Comparison of ENCODE assay signal across 1 cellular context in the genomic region with DNA sequence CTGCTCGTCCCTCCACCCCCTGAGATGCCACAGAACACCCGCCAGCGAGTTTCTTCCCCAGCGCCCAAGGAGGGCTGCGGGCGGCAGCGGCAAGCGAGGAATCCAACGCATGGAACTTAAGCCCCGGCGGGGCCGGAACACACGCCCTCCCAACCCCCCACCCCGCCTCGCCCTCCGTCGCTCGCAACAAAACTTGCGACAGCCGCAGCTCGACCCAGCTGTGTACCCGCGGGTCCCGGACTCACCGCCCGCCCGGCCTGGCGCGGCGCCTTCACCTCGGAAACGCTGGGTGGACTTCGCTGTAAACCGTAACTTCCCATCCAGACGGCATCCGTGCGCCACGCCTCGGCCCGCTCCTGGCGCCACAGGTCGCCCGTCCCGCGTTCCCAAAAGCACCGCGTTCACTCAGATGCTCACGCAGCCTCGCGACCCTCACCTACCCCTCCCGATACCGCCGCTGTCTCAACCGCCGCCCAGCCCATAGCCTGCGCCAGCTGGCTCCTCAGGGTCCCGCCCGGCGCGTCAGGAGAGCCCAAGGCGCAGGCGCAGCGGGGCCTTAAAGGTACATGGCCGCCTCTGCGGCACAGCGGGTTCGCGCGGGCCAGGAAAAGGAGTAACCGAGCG.
TF ChIP-seq lines count a peak whose summit lies in the region.

A gene with protein sequence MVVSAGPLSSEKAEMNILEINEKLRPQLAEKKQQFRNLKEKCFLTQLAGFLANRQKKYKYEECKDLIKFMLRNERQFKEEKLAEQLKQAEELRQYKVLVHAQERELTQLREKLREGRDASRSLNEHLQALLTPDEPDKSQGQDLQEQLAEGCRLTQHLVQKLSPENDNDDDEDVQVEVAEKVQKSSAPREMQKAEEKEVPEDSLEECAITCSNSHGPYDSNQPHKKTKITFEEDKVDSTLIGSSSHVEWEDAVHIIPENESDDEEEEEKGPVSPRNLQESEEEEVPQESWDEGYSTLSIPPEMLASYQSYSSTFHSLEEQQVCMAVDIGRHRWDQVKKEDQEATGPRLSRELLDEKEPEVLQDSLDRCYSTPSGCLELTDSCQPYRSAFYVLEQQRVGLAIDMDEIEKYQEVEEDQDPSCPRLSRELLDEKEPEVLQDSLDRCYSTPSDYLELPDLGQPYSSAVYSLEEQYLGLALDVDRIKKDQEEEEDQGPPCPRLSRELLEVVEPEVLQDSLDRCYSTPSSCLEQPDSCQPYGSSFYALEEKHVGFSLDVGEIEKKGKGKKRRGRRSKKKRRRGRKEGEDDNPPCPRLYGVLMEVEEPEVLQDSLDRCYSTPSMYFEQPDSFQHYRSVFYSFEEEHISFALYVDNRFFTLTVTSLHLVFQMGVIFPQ (minus strand): TSS at position 534 of the 624 bp plus-strand sequence. CDS start 21,666 bp downstream, outside the sequence.

TF ChIP-seq in HEK293, 187 proteins besides CTCF, POLR2A, EP300 and RAD21 (continued from another document):
- TF ChIP-seq ZNF561 (tag by site-specific recombination; IDR thresholded peaks at IDR 0.05; ENCODE audit: borderline replicate concordance) = peak; percentile 60; the same call in 1 of the 2 replicates
- peak; percentile 17; the same call in 1 of the 2 replicates for TF ChIP-seq OVOL3 (tag by site-specific recombination; IDR thresholded peaks at IDR 0.05)
- TF ChIP-seq, protein P1, sequence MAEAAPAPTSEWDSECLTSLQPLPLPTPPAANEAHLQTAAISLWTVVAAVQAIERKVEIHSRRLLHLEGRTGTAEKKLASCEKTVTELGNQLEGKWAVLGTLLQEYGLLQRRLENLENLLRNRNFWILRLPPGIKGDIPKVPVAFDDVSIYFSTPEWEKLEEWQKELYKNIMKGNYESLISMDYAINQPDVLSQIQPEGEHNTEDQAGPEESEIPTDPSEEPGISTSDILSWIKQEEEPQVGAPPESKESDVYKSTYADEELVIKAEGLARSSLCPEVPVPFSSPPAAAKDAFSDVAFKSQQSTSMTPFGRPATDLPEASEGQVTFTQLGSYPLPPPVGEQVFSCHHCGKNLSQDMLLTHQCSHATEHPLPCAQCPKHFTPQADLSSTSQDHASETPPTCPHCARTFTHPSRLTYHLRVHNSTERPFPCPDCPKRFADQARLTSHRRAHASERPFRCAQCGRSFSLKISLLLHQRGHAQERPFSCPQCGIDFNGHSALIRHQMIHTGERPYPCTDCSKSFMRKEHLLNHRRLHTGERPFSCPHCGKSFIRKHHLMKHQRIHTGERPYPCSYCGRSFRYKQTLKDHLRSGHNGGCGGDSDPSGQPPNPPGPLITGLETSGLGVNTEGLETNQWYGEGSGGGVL (tag by site-specific recombination; IDR thresholded peaks at IDR 0.05) = peak; percentile 46
- TF ChIP-seq KLF1 (tag by site-specific recombination; IDR thresholded peaks at IDR 0.05) = peak; percentile 62
- TF ChIP-seq, protein P2, sequence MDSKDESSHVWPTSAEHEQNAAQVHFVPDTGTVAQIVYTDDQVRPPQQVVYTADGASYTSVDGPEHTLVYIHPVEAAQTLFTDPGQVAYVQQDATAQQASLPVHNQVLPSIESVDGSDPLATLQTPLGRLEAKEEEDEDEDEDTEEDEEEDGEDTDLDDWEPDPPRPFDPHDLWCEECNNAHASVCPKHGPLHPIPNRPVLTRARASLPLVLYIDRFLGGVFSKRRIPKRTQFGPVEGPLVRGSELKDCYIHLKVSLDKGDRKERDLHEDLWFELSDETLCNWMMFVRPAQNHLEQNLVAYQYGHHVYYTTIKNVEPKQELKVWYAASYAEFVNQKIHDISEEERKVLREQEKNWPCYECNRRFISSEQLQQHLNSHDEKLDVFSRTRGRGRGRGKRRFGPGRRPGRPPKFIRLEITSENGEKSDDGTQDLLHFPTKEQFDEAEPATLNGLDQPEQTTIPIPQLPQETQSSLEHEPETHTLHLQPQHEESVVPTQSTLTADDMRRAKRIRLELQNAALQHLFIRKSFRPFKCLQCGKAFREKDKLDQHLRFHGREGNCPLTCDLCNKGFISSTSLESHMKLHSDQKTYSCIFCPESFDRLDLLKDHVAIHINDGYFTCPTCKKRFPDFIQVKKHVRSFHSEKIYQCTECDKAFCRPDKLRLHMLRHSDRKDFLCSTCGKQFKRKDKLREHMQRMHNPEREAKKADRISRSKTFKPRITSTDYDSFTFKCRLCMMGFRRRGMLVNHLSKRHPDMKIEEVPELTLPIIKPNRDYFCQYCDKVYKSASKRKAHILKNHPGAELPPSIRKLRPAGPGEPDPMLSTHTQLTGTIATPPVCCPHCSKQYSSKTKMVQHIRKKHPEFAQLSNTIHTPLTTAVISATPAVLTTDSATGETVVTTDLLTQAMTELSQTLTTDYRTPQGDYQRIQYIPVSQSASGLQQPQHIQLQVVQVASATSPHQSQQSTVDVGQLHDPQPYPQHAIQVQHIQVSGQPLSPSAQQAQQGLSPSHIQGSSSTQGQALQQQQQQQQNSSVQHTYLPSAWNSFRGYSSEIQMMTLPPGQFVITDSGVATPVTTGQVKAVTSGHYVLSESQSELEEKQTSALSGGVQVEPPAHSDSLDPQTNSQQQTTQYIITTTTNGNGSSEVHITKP (tag by site-specific recombination; IDR thresholded peaks at IDR 0.05) = peak; percentile 36; the same call in 1 of the 2 replicates
- peak; percentile 49; the same call in 1 of the 2 replicates for TF ChIP-seq ZNF341 (tag by site-specific recombination; IDR thresholded peaks at IDR 0.05; ENCODE audit: low read depth)
- TF ChIP-seq SP3 (tag by site-specific recombination; IDR thresholded peaks at IDR 0.05) = 0 out of 2 replicates have a peak, but pooled peaks have one; percentile 26
- 0 out of 2 replicates have a peak, but pooled peaks have one; percentile 33 for TF ChIP-seq ZIC2 (tag by site-specific recombination; IDR thresholded peaks at IDR 0.05)
- TF ChIP-seq ZNF660 (tag by site-specific recombination; IDR thresholded peaks at IDR 0.05) = 0 out of 2 replicates have a peak, but pooled peaks have one; percentile 50
- peak; percentile 43; the same call in 1 of the 2 replicates for TF ChIP-seq ZNF792 (tag by site-specific recombination; IDR thresholded peaks at IDR 0.05)
- TF ChIP-seq, protein P3, sequence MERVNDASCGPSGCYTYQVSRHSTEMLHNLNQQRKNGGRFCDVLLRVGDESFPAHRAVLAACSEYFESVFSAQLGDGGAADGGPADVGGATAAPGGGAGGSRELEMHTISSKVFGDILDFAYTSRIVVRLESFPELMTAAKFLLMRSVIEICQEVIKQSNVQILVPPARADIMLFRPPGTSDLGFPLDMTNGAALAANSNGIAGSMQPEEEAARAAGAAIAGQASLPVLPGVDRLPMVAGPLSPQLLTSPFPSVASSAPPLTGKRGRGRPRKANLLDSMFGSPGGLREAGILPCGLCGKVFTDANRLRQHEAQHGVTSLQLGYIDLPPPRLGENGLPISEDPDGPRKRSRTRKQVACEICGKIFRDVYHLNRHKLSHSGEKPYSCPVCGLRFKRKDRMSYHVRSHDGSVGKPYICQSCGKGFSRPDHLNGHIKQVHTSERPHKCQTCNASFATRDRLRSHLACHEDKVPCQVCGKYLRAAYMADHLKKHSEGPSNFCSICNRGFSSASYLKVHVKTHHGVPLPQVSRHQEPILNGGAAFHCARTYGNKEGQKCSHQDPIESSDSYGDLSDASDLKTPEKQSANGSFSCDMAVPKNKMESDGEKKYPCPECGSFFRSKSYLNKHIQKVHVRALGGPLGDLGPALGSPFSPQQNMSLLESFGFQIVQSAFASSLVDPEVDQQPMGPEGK (tag by site-specific recombination; IDR thresholded peaks at IDR 0.05) = peak; percentile 39; the same call in 1 of the 2 replicates
- peak; percentile 58; the same call in 1 of the 2 replicates for TF ChIP-seq ZNF391 (tag by site-specific recombination; IDR thresholded peaks at IDR 0.05; ENCODE audit: borderline replicate concordance, low read depth)
- TF ChIP-seq, protein P4, sequence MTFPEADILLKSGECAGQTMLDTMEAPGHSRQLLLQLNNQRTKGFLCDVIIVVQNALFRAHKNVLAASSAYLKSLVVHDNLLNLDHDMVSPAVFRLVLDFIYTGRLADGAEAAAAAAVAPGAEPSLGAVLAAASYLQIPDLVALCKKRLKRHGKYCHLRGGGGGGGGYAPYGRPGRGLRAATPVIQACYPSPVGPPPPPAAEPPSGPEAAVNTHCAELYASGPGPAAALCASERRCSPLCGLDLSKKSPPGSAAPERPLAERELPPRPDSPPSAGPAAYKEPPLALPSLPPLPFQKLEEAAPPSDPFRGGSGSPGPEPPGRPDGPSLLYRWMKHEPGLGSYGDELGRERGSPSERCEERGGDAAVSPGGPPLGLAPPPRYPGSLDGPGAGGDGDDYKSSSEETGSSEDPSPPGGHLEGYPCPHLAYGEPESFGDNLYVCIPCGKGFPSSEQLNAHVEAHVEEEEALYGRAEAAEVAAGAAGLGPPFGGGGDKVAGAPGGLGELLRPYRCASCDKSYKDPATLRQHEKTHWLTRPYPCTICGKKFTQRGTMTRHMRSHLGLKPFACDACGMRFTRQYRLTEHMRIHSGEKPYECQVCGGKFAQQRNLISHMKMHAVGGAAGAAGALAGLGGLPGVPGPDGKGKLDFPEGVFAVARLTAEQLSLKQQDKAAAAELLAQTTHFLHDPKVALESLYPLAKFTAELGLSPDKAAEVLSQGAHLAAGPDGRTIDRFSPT (tag by site-specific recombination; IDR thresholded peaks at IDR 0.05) = peak; percentile 31; the same call in 1 of the 2 replicates
- TF ChIP-seq ZBTB17 (tag by site-specific recombination; IDR thresholded peaks at IDR 0.05) = peak; percentile 64; the same call in 1 of the 2 replicates
- TF ChIP-seq SCRT1 (tag by site-specific recombination; IDR thresholded peaks at IDR 0.05; ENCODE audit: borderline replicate concordance) = peak; percentile 45
- TF ChIP-seq WT1 (tag by site-specific recombination; IDR thresholded peaks at IDR 0.05) = 0 out of 2 replicates have a peak, but pooled peaks have one; percentile 15
- 0 out of 2 replicates have a peak, but pooled peaks have one; percentile 47 for TF ChIP-seq ZFP69B (tag by site-specific recombination; IDR thresholded peaks at IDR 0.05)
- TF ChIP-seq, protein P5, sequence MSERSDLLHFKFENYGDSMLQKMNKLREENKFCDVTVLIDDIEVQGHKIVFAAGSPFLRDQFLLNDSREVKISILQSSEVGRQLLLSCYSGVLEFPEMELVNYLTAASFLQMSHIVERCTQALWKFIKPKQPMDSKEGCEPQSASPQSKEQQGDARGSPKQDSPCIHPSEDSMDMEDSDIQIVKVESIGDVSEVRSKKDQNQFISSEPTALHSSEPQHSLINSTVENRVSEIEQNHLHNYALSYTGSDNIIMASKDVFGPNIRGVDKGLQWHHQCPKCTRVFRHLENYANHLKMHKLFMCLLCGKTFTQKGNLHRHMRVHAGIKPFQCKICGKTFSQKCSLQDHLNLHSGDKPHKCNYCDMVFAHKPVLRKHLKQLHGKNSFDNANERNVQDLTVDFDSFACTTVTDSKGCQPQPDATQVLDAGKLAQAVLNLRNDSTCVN (tag by site-specific recombination; optimal IDR thresholded peaks at IDR 0.05) = peak; percentile 93
- peak; percentile 59 for TF ChIP-seq ZBTB8A (tag by site-specific recombination; IDR thresholded peaks at IDR 0.05)
- TF ChIP-seq KLF7 (tag by site-specific recombination; IDR thresholded peaks at IDR 0.05; ENCODE audit: borderline replicate concordance) = peak; percentile 41; the same call in 1 of the 2 replicates
- peak; percentile 82 for TF ChIP-seq KLF8 (tag by site-specific recombination; IDR thresholded peaks at IDR 0.05)
- TF ChIP-seq ZNF366 (tag by site-specific recombination; conservative IDR thresholded peaks at IDR 0.05) = 0 out of 2 replicates have a peak, but pooled peaks have one; percentile 19
- TF ChIP-seq, protein P6, sequence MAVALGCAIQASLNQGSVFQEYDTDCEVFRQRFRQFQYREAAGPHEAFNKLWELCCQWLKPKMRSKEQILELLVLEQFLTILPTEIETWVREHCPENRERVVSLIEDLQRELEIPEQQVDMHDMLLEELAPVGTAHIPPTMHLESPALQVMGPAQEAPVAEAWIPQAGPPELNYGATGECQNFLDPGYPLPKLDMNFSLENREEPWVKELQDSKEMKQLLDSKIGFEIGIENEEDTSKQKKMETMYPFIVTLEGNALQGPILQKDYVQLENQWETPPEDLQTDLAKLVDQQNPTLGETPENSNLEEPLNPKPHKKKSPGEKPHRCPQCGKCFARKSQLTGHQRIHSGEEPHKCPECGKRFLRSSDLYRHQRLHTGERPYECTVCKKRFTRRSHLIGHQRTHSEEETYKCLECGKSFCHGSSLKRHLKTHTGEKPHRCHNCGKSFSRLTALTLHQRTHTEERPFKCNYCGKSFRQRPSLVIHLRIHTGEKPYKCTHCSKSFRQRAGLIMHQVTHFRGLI (tag by site-specific recombination; IDR thresholded peaks at IDR 0.05) = peak; percentile 63
- TF ChIP-seq, protein P7, sequence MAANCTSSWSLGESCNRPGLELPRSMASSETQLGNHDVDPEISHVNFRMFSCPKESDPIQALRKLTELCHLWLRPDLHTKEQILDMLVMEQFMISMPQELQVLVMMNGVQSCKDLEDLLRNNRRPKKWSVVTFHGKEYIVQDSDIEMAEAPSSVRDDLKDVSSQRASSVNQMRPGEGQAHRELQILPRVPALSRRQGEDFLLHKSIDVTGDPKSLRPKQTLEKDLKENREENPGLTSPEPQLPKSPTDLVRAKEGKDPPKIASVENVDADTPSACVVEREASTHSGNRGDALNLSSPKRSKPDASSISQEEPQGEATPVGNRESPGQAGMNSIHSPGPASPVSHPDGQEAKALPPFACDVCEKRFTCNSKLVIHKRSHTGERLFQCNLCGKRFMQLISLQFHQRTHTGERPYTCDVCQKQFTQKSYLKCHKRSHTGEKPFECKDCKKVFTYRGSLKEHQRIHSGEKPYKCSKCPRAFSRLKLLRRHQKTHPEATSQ (tag by site-specific recombination; IDR thresholded peaks at IDR 0.05) = 0 out of 2 replicates have a peak, but pooled peaks have one; percentile 51
- TF ChIP-seq ZNF24 (tag by site-specific recombination; IDR thresholded peaks at IDR 0.05) = 0 out of 2 replicates have a peak, but pooled peaks have one; percentile 28
